ENCODE assay signal across 23 cellular contexts in genomic region chr6:74458536-74458935, GRCh38.
"Had no signal": no experiment of that assay in that cellular context is flagged by ENCODE, and none has a peak within 500 bp of the region (broad histone marks: within the 10 kb centered on the region; RNA-seq: fewer than 3 reads in every experiment).

No MANE protein-coding gene starts in this region.

- H3K36me3 Mint-ChIP-seq: activated naive CD8-positive, alpha-beta T cell had no signal

- H3K36me3 ChIP-seq: ascending aorta, esophagus muscularis mucosa, neutrophil, right lobe of liver, transverse colon had no signal

- H3K27ac Mint-ChIP-seq: activated CD4-positive, alpha-beta T cell treated with anti-CD3 and anti-CD28 coated beads for 36 hours; activated naive CD8-positive, alpha-beta T cell; activated T-cell treated with anti-CD3 and anti-CD28 coated beads, Interleukin-2, amount 50 U/mL, for 72 hours; dendritic cell treated with granulocyte-macrophage colony-stimulating factor and Interleukin-4, amounts not matched to agents 40 ng/mL and 50 ng/mL, for 4 days; nephron had no signal

- H3K27ac ChIP-seq: ascending aorta, esophagus muscularis mucosa, neutrophil, right lobe of liver, testis, transverse colon had no signal

- H3K4me1 Mint-ChIP-seq: activated CD4-positive, alpha-beta T cell treated with anti-CD3 and anti-CD28 coated beads for 36 hours; nephron had no signal

- H3K4me3 Mint-ChIP-seq: activated CD4-positive, alpha-beta T cell treated with anti-CD3 and anti-CD28 coated beads for 36 hours; activated naive CD8-positive, alpha-beta T cell; activated T-cell treated with anti-CD3 and anti-CD28 coated beads, Interleukin-2, amount 50 U/mL, for 72 hours; dendritic cell treated with granulocyte-macrophage colony-stimulating factor and Interleukin-4, amounts not matched to agents 40 ng/mL and 50 ng/mL, for 4 days; nephron had no signal

- H3K27me3 Mint-ChIP-seq: activated CD4-positive, alpha-beta T cell treated with anti-CD3 and anti-CD28 coated beads for 36 hours; activated naive CD8-positive, alpha-beta T cell; dendritic cell treated with granulocyte-macrophage colony-stimulating factor and Interleukin-4, amounts not matched to agents 40 ng/mL and 50 ng/mL, for 4 days had no signal

- H3K4me1 ChIP-seq: ascending aorta, right lobe of liver, testis, transverse colon had no signal

- FAIRE-seq: frontal cortex, keratinocyte had no signal

- H3K4me3 ChIP-seq: ascending aorta, esophagus muscularis mucosa, right lobe of liver, testis, transverse colon had no signal

- ATAC-seq: activated CD4-positive, alpha-beta T cell treated with anti-CD3 and anti-CD28 coated beads for 36 hours; activated T-cell treated with anti-CD3 and anti-CD28 coated beads, Interleukin-2, amount 50 U/mL, for 72 hours; left cardiac atrium; left ventricle myocardium superior; right lobe of liver; stimulated activated naive CD8-positive, alpha-beta T cell treated with anti-CD3 and anti-CD28 coated beads, Interleukin-15, Interleukin-2, amounts not matched to agents 100 U/mL and 50 U/mL, for 24 hours had no signal

- H3K9me3 ChIP-seq: ascending aorta, neutrophil, right lobe of liver, testis, transverse colon had no signal

- H3K9me3 Mint-ChIP-seq: dendritic cell treated with granulocyte-macrophage colony-stimulating factor and Interleukin-4, amounts not matched to agents 40 ng/mL and 50 ng/mL, for 4 days had no signal

- H3K27me3 ChIP-seq: ascending aorta, esophagus muscularis mucosa, neutrophil, right lobe of liver, testis, transverse colon had no signal

- DNase-seq: activated CD4-positive, alpha-beta T cell treated with anti-CD3 and anti-CD28 coated beads for 36 hours; activated CD4-positive, CD25-positive, alpha-beta regulatory T cell; activated effector memory CD4-positive, alpha-beta T cell treated with Interleukin-2 at 50 U/mL for 16 hours; activated naive CD4-positive, alpha-beta T cell treated with Interleukin-2 at 50 U/mL for 16 hours; activated T-cell treated with anti-CD3 and anti-CD28 coated beads for 4 hours; activated T-cell treated with anti-CD3 and anti-CD28 coated beads, Interleukin-2, amount 50 U/mL, for 72 hours; caudate nucleus; left cardiac atrium; left ventricle myocardium superior; right lobe of liver; stimulated activated CD4-positive, alpha-beta T cell treated with anti-CD3 and anti-CD28 coated beads, Interleukin-12 subunit alpha, Interleukin-12 subunit beta, amount 100 ng/mL, for 4 hours; stimulated activated CD4-positive, alpha-beta T cell treated with anti-CD3 and anti-CD28 coated beads, Interleukin-4, amount 100 ng/mL, for 1 hour; stimulated activated naive CD8-positive, alpha-beta T cell treated with anti-CD3 and anti-CD28 coated beads, Interleukin-15, Interleukin-2, amounts not matched to agents 100 U/mL and 50 U/mL, for 24 hours; testis; transverse colon had no signal
